8 cellular contexts compared by ENCODE assay signal in genomic region chr9:14353222-14354056, GRCh38. TPM values are rescaled to one million over a fixed set of nuclear protein-coding genes. Genes with fewer than 3 reads are reported as not detected.
DNase-seq lines count a peak whose midpoint lies in the region; ATAC-seq and TF ChIP-seq lines count a peak whose summit lies in the region.

No MANE protein-coding gene starts in this region.

- no peaks in the 10 kb centered on the region for H3K36me3 Mint-ChIP-seq in brain

- H3K9me3 Mint-ChIP-seq in brain = no peaks in the 10 kb centered on the region

- no peak for ATAC-seq in activated CD4-positive, CD25-positive, alpha-beta regulatory T cell treated with anti-CD3 and anti-CD28 coated beads, Interleukin-2, amount 50 U/mL, for 24 hours
- ATAC-seq in HG02938 (IDR thresholded peaks at IDR 0.05; ENCODE audit: unreplicated experiment) = peak; percentile 79

- peaks cover 13% of the 10 kb centered on the region for H3K27me3 Mint-ChIP-seq in brain

- peak; percentile 92 to 93 for TF ChIP-seq CTCF in brain (conservative IDR thresholded peaks at IDR 0.05)

- DNase-seq in activated CD4-positive, CD25-positive, alpha-beta regulatory T cell (lab: John Stamatoyannopoulos, UW) = peak; percentile 9 to 45 (median 18)
- DNase-seq in NCI-H2029 (lab: John Stamatoyannopoulos, UW) (peak; percentile 65), UCSD-AML1 (lab: John Stamatoyannopoulos, UW; ENCODE audit: unreplicated experiment) (peak; percentile 83), inferior parietal cortex (ENCODE audit: extremely low spot score) (peak; percentile 94)
- peak; percentile 64 to 76 (median 73) for DNase-seq in stimulated activated CD4-positive, alpha-beta T cell treated with anti-CD3 and anti-CD28 coated beads, Interleukin-12 subunit alpha, Interleukin-12 subunit beta, amount 100 ng/mL, for 48 hours (ENCODE audit: low read depth in 2 of 3, low spot score in 1 of 3)

- peak overlapping the region in 3 of 5 experiments; percentile 72 to 82 (median 80) for H3K4me3 Mint-ChIP-seq in brain

- H3K27ac Mint-ChIP-seq in brain = peak overlapping the region in 2 of 5 experiments; percentile 37 to 85

- H3K4me1 Mint-ChIP-seq in brain = peaks cover 87% of the 10 kb centered on the region

RNA-seq across cellular contexts. Expression of gene NFIB, which starts 39.5 kb away (rescaled TPM):
- 49.5 TPM for polyA plus RNA-seq in brain (ENCODE audit: insufficient read depth, low read depth, low replicate concordance)

Comparison
In these comparisons a context has a peak if more than half of its experiments do, and no peak if none do; other contexts are left out.
1. DNase-seq: peak in every context shown above with its lines; median percentile 94 in inferior parietal cortex; 83 in UCSD-AML1; 73 in stimulated activated CD4-positive, alpha-beta T cell treated with anti-CD3 and anti-CD28 coated beads, Interleukin-12 subunit alpha, Interleukin-12 subunit beta, amount 100 ng/mL, for 48 hours; 65 in NCI-H2029; 18 in activated CD4-positive, CD25-positive, alpha-beta regulatory T cell.